Comparison of ENCODE assay signal across 1 cellular context in genomic region chr1:203325004-203325417, GRCh38.
TF ChIP-seq lines count a peak whose summit lies in the region.

No MANE protein-coding gene starts in this region.

TF ChIP-seq in GM12878, 131 proteins besides CTCF, POLR2A, EP300 and RAD21 (continued from another document):
- TF ChIP-seq, protein P1, sequence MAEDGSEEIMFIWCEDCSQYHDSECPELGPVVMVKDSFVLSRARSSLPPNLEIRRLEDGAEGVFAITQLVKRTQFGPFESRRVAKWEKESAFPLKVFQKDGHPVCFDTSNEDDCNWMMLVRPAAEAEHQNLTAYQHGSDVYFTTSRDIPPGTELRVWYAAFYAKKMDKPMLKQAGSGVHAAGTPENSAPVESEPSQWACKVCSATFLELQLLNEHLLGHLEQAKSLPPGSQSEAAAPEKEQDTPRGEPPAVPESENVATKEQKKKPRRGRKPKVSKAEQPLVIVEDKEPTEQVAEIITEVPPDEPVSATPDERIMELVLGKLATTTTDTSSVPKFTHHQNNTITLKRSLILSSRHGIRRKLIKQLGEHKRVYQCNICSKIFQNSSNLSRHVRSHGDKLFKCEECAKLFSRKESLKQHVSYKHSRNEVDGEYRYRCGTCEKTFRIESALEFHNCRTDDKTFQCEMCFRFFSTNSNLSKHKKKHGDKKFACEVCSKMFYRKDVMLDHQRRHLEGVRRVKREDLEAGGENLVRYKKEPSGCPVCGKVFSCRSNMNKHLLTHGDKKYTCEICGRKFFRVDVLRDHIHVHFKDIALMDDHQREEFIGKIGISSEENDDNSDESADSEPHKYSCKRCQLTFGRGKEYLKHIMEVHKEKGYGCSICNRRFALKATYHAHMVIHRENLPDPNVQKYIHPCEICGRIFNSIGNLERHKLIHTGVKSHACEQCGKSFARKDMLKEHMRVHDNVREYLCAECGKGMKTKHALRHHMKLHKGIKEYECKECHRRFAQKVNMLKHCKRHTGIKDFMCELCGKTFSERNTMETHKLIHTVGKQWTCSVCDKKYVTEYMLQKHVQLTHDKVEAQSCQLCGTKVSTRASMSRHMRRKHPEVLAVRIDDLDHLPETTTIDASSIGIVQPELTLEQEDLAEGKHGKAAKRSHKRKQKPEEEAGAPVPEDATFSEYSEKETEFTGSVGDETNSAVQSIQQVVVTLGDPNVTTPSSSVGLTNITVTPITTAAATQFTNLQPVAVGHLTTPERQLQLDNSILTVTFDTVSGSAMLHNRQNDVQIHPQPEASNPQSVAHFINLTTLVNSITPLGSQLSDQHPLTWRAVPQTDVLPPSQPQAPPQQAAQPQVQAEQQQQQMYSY (CRISPR knock-in tag; IDR thresholded peaks at IDR 0.05): no peak
- TF ChIP-seq ETV6 (conservative IDR thresholded peaks at IDR 0.05 in 1 of 2, IDR thresholded peaks at IDR 0.05 in 1 of 2; ENCODE audit: borderline replicate concordance in 1 of 2, low read depth in 1 of 2): peak in 1 of 2 experiments; percentile 27; a peak in 1 of 4 replicates
- no peak for TF ChIP-seq NFYA (IDR thresholded peaks at IDR 0.05; ENCODE audit: borderline replicate concordance, low read depth, low read length)
- no peak for TF ChIP-seq FOXK2 (IDR thresholded peaks at IDR 0.05)
- TF ChIP-seq SMAD1 (IDR thresholded peaks at IDR 0.05; ENCODE audit: low read depth, partially characterized antibody): peak; percentile 45
- TF ChIP-seq SUZ12 (IDR thresholded peaks at IDR 0.05; ENCODE audit: unreplicated experiment): no peak
- no peak for TF ChIP-seq YBX1 (IDR thresholded peaks at IDR 0.05)
- peak; percentile 58; the same call in 1 of the 2 replicates for TF ChIP-seq JUND (IDR thresholded peaks at IDR 0.05; ENCODE audit: low read depth, low read length)
- peak; percentile 73 for TF ChIP-seq NBN (IDR thresholded peaks at IDR 0.05)
- no peak for TF ChIP-seq ELK1 (IDR thresholded peaks at IDR 0.05; ENCODE audit: low read depth, low read length)
TF ChIP-seq in GM12878: peak in this region for 46.
